18 cellular contexts compared by ENCODE assay signal in genomic region chr20:44624743-44625271, GRCh38. TPM values are rescaled to one million over a fixed set of nuclear protein-coding genes. Genes with fewer than 3 reads are reported as not detected.
DNase-seq lines count a peak whose midpoint lies in the region; ATAC-seq, FAIRE-seq and TF ChIP-seq lines count a peak whose summit lies in the region.
"Had no signal": no experiment of that assay in that cellular context is flagged by ENCODE, and none has a peak within 500 bp of the region (broad histone marks: within the 10 kb centered on the region; RNA-seq: fewer than 3 reads in every experiment).

No MANE protein-coding gene starts in this region.

- H3K27ac ChIP-seq in left ventricle myocardium inferior (replicated peaks) (no peak overlapping the region), DND-41 (ENCODE audit: low read length) (peak overlapping the region; percentile 45), K562 (ENCODE audit: extremely low read depth, low read depth, low read length) (no peak overlapping the region), osteoblast (ENCODE audit: low read depth, low read length) (no peak overlapping the region), psoas muscle (no peak overlapping the region)
- H3K27ac ChIP-seq: C4-2B had no signal

- H3K9me3 ChIP-seq in left ventricle myocardium inferior (replicated peaks): no peaks in the 10 kb centered on the region
- H3K9me3 ChIP-seq in DND-41 (ENCODE audit: insufficient read depth, low read length, severe bottlenecking): no peaks in the 10 kb centered on the region
- H3K9me3 ChIP-seq in K562 (replicated peaks; ENCODE audit: control insufficient read depth, insufficient read depth, low read depth, low read length): no peaks in the 10 kb centered on the region
- peaks cover 5% of the 10 kb centered on the region for H3K9me3 ChIP-seq in osteoblast (ENCODE audit: low read depth, low read length)
- no peaks in the 10 kb centered on the region for H3K9me3 ChIP-seq in psoas muscle
- H3K9me3 ChIP-seq: BE2C had no signal

- ATAC-seq in Right ventricle myocardium inferior (no peak), DND-41 (ENCODE audit: insufficient read depth, low read depth) (no peak), K562 (no peak), psoas muscle (no peak)

- CTCF ChIA-PET in K562 (lab: Yijun Ruan, JAX; ENCODE audit: low intra/inter-chr PET ratio): interaction anchor here (0.9 kb wide), 1 partner anchor 15 kb away, joined by 3 read pairs; no protein-coding TSS in a partner anchor

- TF ChIP-seq EP300 in K562 (IDR thresholded peaks at IDR 0.05; ENCODE audit: low read length): no peak

- H3K4me2 ChIP-seq in DND-41 (ENCODE audit: insufficient read depth, low read length) (no peak overlapping the region), K562 (ENCODE audit: insufficient read depth, low read length) (no peak overlapping the region), osteoblast (ENCODE audit: insufficient read depth, low read length) (no peak overlapping the region)

- H4K20me1 ChIP-seq in DND-41 (ENCODE audit: insufficient read depth, low read length) (peaks cover 95% of the 10 kb centered on the region), K562 (replicated peaks; ENCODE audit: control insufficient read depth, insufficient read depth, low read length) (0 out of 2 replicates have a peak, but pooled peaks cover 5% of the 10 kb centered on the region), osteoblast (ENCODE audit: insufficient read depth, low read length) (no peaks in the 10 kb centered on the region)

- no peak for TF ChIP-seq RAD21 in K562 (CRISPR knock-in tag; conservative IDR thresholded peaks at IDR 0.05 in 1 of 2, IDR thresholded peaks at IDR 0.05 in 1 of 2)

- intact Hi-C loops in Right ventricle myocardium inferior (cut with DNase I): no loop called here
- intact Hi-C loops in left ventricle myocardium inferior (cut with micrococcal nuclease): no loop called here
- intact Hi-C loops in K562 (cut with micrococcal nuclease): no loop called here
- intact Hi-C loops in psoas muscle (cut with DNase I): no loop called here

- H2AFZ ChIP-seq in DND-41 (ENCODE audit: low read depth, low read length): no peak overlapping the region
- H2AFZ ChIP-seq in K562 (ENCODE audit: low read depth, low read length): no peak overlapping the region
- H2AFZ ChIP-seq in osteoblast (ENCODE audit: low read length): no peak overlapping the region

- H3K36me3 ChIP-seq in left ventricle myocardium inferior (peaks cover 70% of the 10 kb centered on the region), DND-41 (ENCODE audit: insufficient read depth, low read length) (peaks cover 100% of the 10 kb centered on the region), K562 (ENCODE audit: control insufficient read depth, insufficient read depth, low read length) (no peaks in the 10 kb centered on the region), osteoblast (ENCODE audit: insufficient read depth, low read length) (peaks cover 9% of the 10 kb centered on the region), psoas muscle (ENCODE audit: insufficient read depth in 1 of 2, low read depth in 1 of 2) (peaks cover 0 to 22% of the 10 kb centered on the region in 2 donors)
- H3K36me3 ChIP-seq: BE2C had no signal

- BruUV-seq in K562 (replicated peaks; lab: Mats Ljungman, UMichigan): no TSS peak

- no peak overlapping the region for H3K4me3 ChIP-seq in left ventricle myocardium inferior
- no peak overlapping the region for H3K4me3 ChIP-seq in DND-41 (ENCODE audit: low read depth in 1 of 2, low read length in 2 of 2)
- H3K4me3 ChIP-seq in K562: no peak overlapping the region
- H3K4me3 ChIP-seq in osteoblast (ENCODE audit: insufficient read depth, low read length): no peak overlapping the region
- H3K4me3 ChIP-seq in psoas muscle: no peak overlapping the region

- WGBS in K562 (ENCODE audit: insufficient coverage, low coverage, missing lambda C conversion rate): 44% methylated on average over 6 of the region's 6 CpGs
- WGBS in psoas muscle, 3 donors: 88 to 98% (median 97%) methylated on average over 6 of the region's 6 CpGs

- POLR2A ChIA-PET in K562 (lab: Yijun Ruan, JAX): no interaction called here

- H3K79me2 ChIP-seq in DND-41 (ENCODE audit: insufficient read depth, low read length) (peaks cover 87% of the 10 kb centered on the region), K562 (ENCODE audit: control insufficient read depth, insufficient read depth, low read length) (no peaks in the 10 kb centered on the region), osteoblast (ENCODE audit: insufficient read depth, low read length) (no peaks in the 10 kb centered on the region)

- FAIRE-seq in K562 (lab: Jason Lieb, UNC): no peak
- FAIRE-seq: A204.1, G401.6, GM12891 had no signal

- H3K27me3 ChIP-seq in left ventricle myocardium inferior (ENCODE audit: low read depth) (no peaks in the 10 kb centered on the region), DND-41 (ENCODE audit: insufficient read depth, low read length, poor library complexity) (no peaks in the 10 kb centered on the region), K562 (ENCODE audit: control insufficient read depth in 2 of 2, insufficient read depth in 2 of 2, low read length in 2 of 2) (no peaks in the 10 kb centered on the region; a peak in 1 of 5 replicates), osteoblast (ENCODE audit: insufficient read depth, low read length) (no peaks in the 10 kb centered on the region), psoas muscle (ENCODE audit: insufficient read depth in 3 of 3, low read length in 2 of 3) (no peaks in the 10 kb centered on the region)
- H3K27me3 ChIP-seq: BE2C had no signal

- H3K9ac ChIP-seq in DND-41 (ENCODE audit: low read depth, low read length) (no peak overlapping the region), K562 (ENCODE audit: insufficient read depth in 1 of 2, low read depth in 2 of 2, low read length in 2 of 2) (no peak overlapping the region)

- in situ Hi-C loops in K562 (cut with MboI): no loop called here

- TF ChIP-seq CTCF in left ventricle myocardium inferior (IDR thresholded peaks at IDR 0.05; ENCODE audit: borderline replicate concordance): no peak
- TF ChIP-seq CTCF in DND-41 (IDR thresholded peaks at IDR 0.05; ENCODE audit: borderline replicate concordance, extremely low read depth, low read length, poor library complexity, severe bottlenecking): no peak
- TF ChIP-seq CTCF in K562 (IDR thresholded peaks at IDR 0.05 in 2 of 3, conservative IDR thresholded peaks at IDR 0.05 in 1 of 3; ENCODE audit: insufficient read depth in 2 of 3, low read depth in 1 of 3, low read length in 3 of 3): no peak
- no peak for TF ChIP-seq CTCF in osteoblast (IDR thresholded peaks at IDR 0.05; ENCODE audit: extremely low read depth, low read depth, low read length)
- no peak for TF ChIP-seq CTCF in psoas muscle (IDR thresholded peaks at IDR 0.05)

- no peak for TF ChIP-seq POLR2A in K562 (conservative IDR thresholded peaks at IDR 0.05)

- H3K9me1 ChIP-seq in K562 (ENCODE audit: control insufficient read depth, insufficient read depth, low read length): no peaks in the 10 kb centered on the region

- DNase-seq in Right ventricle myocardium inferior (ENCODE audit: missing footprints) (peak; percentile 6), left ventricle myocardium inferior (no peak), DND-41 (no peak), K562 (ENCODE audit: extremely low read depth in 1 of 4, low spot score in 3 of 4) (no peak), osteoblast (ENCODE audit: insufficient read length, low spot score, missing footprints) (peak; percentile 79), NOMO-1 treated with DMSO at 0.1 percent for 48 hours (lab: John Stamatoyannopoulos, UW; ENCODE audit: unreplicated experiment) (no peak), T-helper 9 cell (no peak), psoas muscle (no peak)
- DNase-seq: BE2C; CD4-positive, alpha-beta memory T cell; DMS79; EL; GOT3; H9 had no signal

- peaks cover 31% of the 10 kb centered on the region for H3K4me1 ChIP-seq in left ventricle myocardium inferior
- H3K4me1 ChIP-seq in DND-41 (ENCODE audit: insufficient read depth, low read length): no peaks in the 10 kb centered on the region; the same call in 1 of the 2 replicates
- peaks cover 11 to 14% of the 10 kb centered on the region in 2 experiments; a peak in 4 of 5 replicates for H3K4me1 ChIP-seq in K562 (replicated peaks in 1 of 2; ENCODE audit: control insufficient read depth in 2 of 2, insufficient read depth in 2 of 2, low read length in 2 of 2)
- no peaks in the 10 kb centered on the region for H3K4me1 ChIP-seq in osteoblast (ENCODE audit: insufficient read depth, low read length)
- H3K4me1 ChIP-seq in psoas muscle: no peaks in the 10 kb centered on the region
- H3K4me1 ChIP-seq: BE2C had no signal

RNA-seq across cellular contexts. Expression of gene ADA, which starts 26.7 kb away (rescaled TPM):
- total RNA-seq in Right ventricle myocardium inferior (10.7 TPM), left ventricle myocardium inferior (6.7 TPM), K562 (2014; rRNA removed) (4.0 and 8.2 TPM in 2 replicates), K562 (2014; rRNA removed; fragmentation: Illumina TruSeq; extraction: Trizol) (3.4 and 4.4 TPM in 2 replicates), K562 (2015; rRNA removed; fragmentation: Illumina TruSeq; extraction: Trizol) (4.6 and 5.3 TPM in 2 replicates), K562 (2021) (7.0 and 7.3 TPM in 2 replicates), osteoblast (15.9 and 37.1 TPM in 2 replicates), psoas muscle (1 to 10 TPM; 3.3 to 4.9 (median 4.0) TPM)
- 5.1 and 18.6 TPM in 2 replicates for total RNA-seq in K562 (2011; cell fraction: chromatin; rRNA removed; ENCODE audit: low replicate concordance)
- total RNA-seq in K562 (2011; cell fraction: nucleolus; rRNA removed): 7.1 and 11.2 TPM in 2 replicates
- 5.2 and 11.3 TPM in 2 replicates for total RNA-seq in K562 (2011; cell fraction: nucleoplasm; rRNA removed)
- polyA plus RNA-seq in K562 (2011; rRNA removed) (26.1 and 26.8 TPM in 2 replicates), K562 (2014; fragmentation: Illumina TruSeq; extraction: Trizol) (6.8 and 7.2 TPM in 2 replicates), K562 (2014; fragmentation: Nextera tagmentation; extraction: Ambion mirVana) (1 to 10 TPM; 2.4 to 3.6 TPM), K562 (2014; rRNA removed) (8.9 and 10.9 TPM in 2 replicates), psoas muscle (1 to 10 TPM; 3.5 to 5.8 (median 4.2) TPM)
- polyA plus RNA-seq in K562 (2011; cell fraction: cytosol; rRNA removed): 30.9 and 33.5 TPM in 2 replicates
- 42.7 and 47.8 TPM in 2 replicates for polyA plus RNA-seq in K562 (2011; cell fraction: nucleus; rRNA removed)
- 5.7 and 7.4 TPM in 2 replicates for polyA plus RNA-seq in K562 (2012)
- 11.8 and 15.5 TPM in 2 replicates for polyA minus RNA-seq in K562 (2011; rRNA and poly(A)+ RNA removed)
- polyA minus RNA-seq in K562 (2011; cell fraction: cytosol; rRNA and poly(A)+ RNA removed): 8.0 and 11.6 TPM in 2 replicates
- 6.2 and 6.8 TPM in 2 replicates for polyA minus RNA-seq in K562 (2011; cell fraction: nucleus; rRNA and poly(A)+ RNA removed)

RNA-seq across cellular contexts. Expression of gene PKIG, which starts 42.4 kb away (rescaled TPM):
- total RNA-seq in Right ventricle myocardium inferior (206 TPM), left ventricle myocardium inferior (172 TPM), K562 (2014; rRNA removed) (4.9 and 7.4 TPM in 2 replicates), K562 (2014; rRNA removed; fragmentation: Illumina TruSeq; extraction: Trizol) (1.6 and 2.9 TPM in 2 replicates), K562 (2015; rRNA removed; fragmentation: Illumina TruSeq; extraction: Trizol) (5.0 and 6.1 TPM in 2 replicates), K562 (2021) (4.7 and 5.1 TPM in 2 replicates), osteoblast (94.6 and 107 TPM in 2 replicates), psoas muscle (100 to 1,000 TPM in 2 of 4 donors, 10 to 100 TPM in 2; 35.2 to 110 (median 88.3) TPM)
- 1.0 TPM in 1 of 2 replicates, not detected in the other for total RNA-seq in K562 (2011; cell fraction: chromatin; rRNA removed; ENCODE audit: low replicate concordance)
- 0.83 and 0.92 TPM in 2 replicates for total RNA-seq in K562 (2011; cell fraction: nucleolus; rRNA removed)
- 0.59 and 0.92 TPM in 2 replicates for total RNA-seq in K562 (2011; cell fraction: nucleoplasm; rRNA removed)
- polyA plus RNA-seq in K562 (2011; rRNA removed) (3.0 and 4.6 TPM in 2 replicates), K562 (2014; fragmentation: Illumina TruSeq; extraction: Trizol) (6.2 and 7.0 TPM in 2 replicates), K562 (2014; fragmentation: Nextera tagmentation; extraction: Ambion mirVana) (under 1 TPM; 0.13 to 0.74 TPM), K562 (2014; rRNA removed) (5.7 and 7.6 TPM in 2 replicates), psoas muscle (100 to 1,000 TPM in 2 of 3 donors, 10 to 100 TPM in 1; 33.5 to 134 (median 108) TPM)
- polyA plus RNA-seq in K562 (2011; cell fraction: cytosol; rRNA removed): 6.9 and 7.3 TPM in 2 replicates
- polyA plus RNA-seq in K562 (2011; cell fraction: nucleus; rRNA removed): 3.2 and 3.7 TPM in 2 replicates
- 6.9 and 7.4 TPM in 2 replicates for polyA plus RNA-seq in K562 (2012)
- polyA minus RNA-seq in K562 (2011; rRNA and poly(A)+ RNA removed): 1.9 and 2.4 TPM in 2 replicates
- polyA minus RNA-seq in K562 (2011; cell fraction: cytosol; rRNA and poly(A)+ RNA removed): 1.7 and 3.8 TPM in 2 replicates
- 0.44 and 0.81 TPM in 2 replicates for polyA minus RNA-seq in K562 (2011; cell fraction: nucleus; rRNA and poly(A)+ RNA removed)

Comparison
In these comparisons a context has a peak if more than half of its experiments do, and no peak if none do; other contexts are left out.
1. DNase-seq: peak in Right ventricle myocardium inferior (single experiment) and osteoblast (single experiment); none in left ventricle myocardium inferior (single experiment), DND-41 (single experiment), K562 (0 of 4), NOMO-1 treated with DMSO at 0.1 percent for 48 hours (single experiment), T-helper 9 cell (single experiment) and psoas muscle (0 of 2).
2. RNA of gene PKIG, which starts 42.4 kb away (total RNA-seq): 206 TPM in Right ventricle myocardium inferior (single experiment), 172 TPM in left ventricle myocardium inferior (single experiment), 94.6 to 107 TPM in osteoblast and 35.2 to 110 TPM in psoas muscle; 0.59 to 7.4 TPM in K562; every median in the first group is over 4 times any median in the second.